15 cellular contexts compared by ENCODE assay signal in genomic region chr5:83312672-83313071, GRCh38.
DNase-seq lines count a peak whose midpoint lies in the region; ATAC-seq and TF ChIP-seq lines count a peak whose summit lies in the region.
"Had no signal": no experiment of that assay in that cellular context is flagged by ENCODE, and none has a peak within 500 bp of the region (broad histone marks: within the 10 kb centered on the region; RNA-seq: fewer than 3 reads in every experiment).

No MANE protein-coding gene starts in this region.

- no peak overlapping the region for H3K4me3 ChIP-seq in NB4 (ENCODE audit: low read depth, low read length)
- H3K4me3 ChIP-seq in neutrophil (ENCODE audit: low read depth in 1 of 2, low read length in 1 of 2), result peak overlapping the region; percentile 20 to 31
- H3K4me3 ChIP-seq in ascending aorta, result no peak overlapping the region
- H3K4me3 ChIP-seq: adrenal gland had no signal

- no peaks in the 10 kb centered on the region for H3K27me3 ChIP-seq in neutrophil
- H3K27me3 ChIP-seq in ascending aorta, result no peaks in the 10 kb centered on the region
- H3K27me3 ChIP-seq: adrenal gland, foreskin keratinocyte had no signal

- H3K27ac ChIP-seq in neutrophil, result peak overlapping the region; percentile 85
- H3K27ac ChIP-seq in ascending aorta, result no peak overlapping the region
- H3K27ac ChIP-seq: foreskin keratinocyte had no signal

- TF ChIP-seq CTCF in NB4 (IDR thresholded peaks at IDR 0.05; ENCODE audit: low read depth, low read length) (no peak), neutrophil (IDR thresholded peaks at IDR 0.05) (no peak), ascending aorta (IDR thresholded peaks at IDR 0.05) (no peak)

- intact Hi-C loops in ascending aorta (cut with DNase I), result no loop called here

- H3K4me1 ChIP-seq in neutrophil (ENCODE audit: control insufficient read depth in 1 of 2, insufficient read depth in 1 of 2, low read depth in 1 of 2, low read length in 1 of 2) (peaks cover 31 to 40% of the 10 kb centered on the region in 2 experiments), ascending aorta (peaks cover 0 to under 1% of the 10 kb centered on the region in 2 donors)
- H3K4me1 ChIP-seq: adrenal gland had no signal

- DNase-seq in GDM1 (lab: John Stamatoyannopoulos, UW) (peak; percentile 14), NB4 (ENCODE audit: low read depth) (peak; percentile 84), ascending aorta (ENCODE audit: low spot score in 2 of 2) (no peak)
- no peak for DNase-seq in activated naive CD4-positive, alpha-beta T cell treated with anti-CD3 and anti-CD28 coated beads, Interleukin-2, amount 50 U/mL, for 16 hours
- no peak for DNase-seq in activated CD4-positive, CD25-positive, alpha-beta regulatory T cell treated with anti-CD3 and anti-CD28 coated beads, Interleukin-2, amount 50 U/mL, for 72 hours
- DNase-seq: H9, NCI-H1694 treated with DMSO at 0.1 percent for 48 hours, NCI-H510A, PC-3, retina had no signal

- TF ChIP-seq POLR2A in NB4 (IDR thresholded peaks at IDR 0.05; ENCODE audit: extremely low read depth, insufficient read length), result no peak

- H3K9me3 ChIP-seq in neutrophil (no peaks in the 10 kb centered on the region), ascending aorta (peaks cover 0 to 5% of the 10 kb centered on the region in 2 donors)
- H3K9me3 ChIP-seq: adrenal gland had no signal

- no peaks in the 10 kb centered on the region for H3K36me3 ChIP-seq in neutrophil
- H3K36me3 ChIP-seq in ascending aorta, result no peaks in the 10 kb centered on the region
- H3K36me3 ChIP-seq: adrenal gland had no signal

- peak; percentile 29 for ATAC-seq in esophagus mucosa
- no peak for ATAC-seq in GM19328 (IDR thresholded peaks at IDR 0.05; ENCODE audit: unreplicated experiment)
- ATAC-seq: foreskin keratinocyte, PC-3 had no signal

Comparison
In these comparisons a context has a peak if more than half of its experiments do, and no peak if none do; other contexts are left out.
1. DNase-seq: peak in GDM1 (single experiment) and NB4 (single experiment); none in ascending aorta (0 of 2), activated naive CD4-positive, alpha-beta T cell treated with anti-CD3 and anti-CD28 coated beads, Interleukin-2, amount 50 U/mL, for 16 hours (single experiment) and activated CD4-positive, CD25-positive, alpha-beta regulatory T cell treated with anti-CD3 and anti-CD28 coated beads, Interleukin-2, amount 50 U/mL, for 72 hours (single experiment).
2. H3K4me3 ChIP-seq: peak in neutrophil (2 of 2); none in NB4 (single experiment) and ascending aorta (0 of 2).